ENCODE assay signal across 9 cellular contexts in the genomic region with DNA sequence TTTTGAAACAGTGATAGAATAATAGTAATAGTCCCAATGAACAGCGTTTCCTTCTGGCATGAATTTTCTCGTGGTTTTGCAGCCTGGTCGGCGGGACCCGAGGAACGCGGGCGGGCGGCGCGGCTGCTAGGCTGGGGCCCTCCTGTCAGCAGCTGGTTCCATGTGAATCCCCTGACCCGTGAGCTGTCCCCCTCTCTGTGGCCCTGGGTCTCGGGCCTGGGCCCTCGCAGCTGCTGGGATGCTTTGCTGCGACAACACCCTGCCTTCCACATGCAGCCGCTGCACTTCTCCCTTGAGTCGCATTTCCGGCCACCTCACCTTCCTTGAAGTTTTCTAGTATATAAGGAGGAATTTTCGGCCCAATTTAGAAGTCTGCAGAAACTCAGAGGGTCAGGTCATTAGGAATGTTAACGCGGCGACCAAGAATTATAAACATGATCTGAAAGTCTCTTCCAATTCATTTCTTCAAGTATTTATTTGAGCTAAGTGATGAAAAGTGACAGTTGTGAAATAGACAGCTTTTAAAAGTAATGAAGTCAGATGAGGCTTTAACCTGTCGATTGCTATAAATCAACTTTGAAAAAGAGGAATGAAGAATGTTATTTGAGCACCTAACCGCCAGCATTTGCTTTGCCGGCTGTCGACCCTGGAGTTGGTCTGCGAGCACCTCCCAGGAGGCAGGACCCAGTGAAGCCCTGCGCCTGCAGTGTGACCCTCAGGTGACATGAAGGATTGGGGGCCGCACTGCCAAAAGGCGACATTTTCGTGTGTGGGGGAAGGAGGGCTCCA. TPM values are rescaled to one million over a fixed set of nuclear protein-coding genes. Genes with fewer than 3 reads are reported as not detected.
DNase-seq lines count a peak whose midpoint lies in the region; ATAC-seq and TF ChIP-seq lines count a peak whose summit lies in the region.
"Had no signal": no experiment of that assay in that cellular context is flagged by ENCODE, and none has a peak within 500 bp of the region (broad histone marks: within the 10 kb centered on the region; RNA-seq: fewer than 3 reads in every experiment).

No MANE protein-coding gene starts in this region.

- H3K9me3 ChIP-seq in adipocyte (ENCODE audit: control insufficient read depth, low read length) (no peaks in the 10 kb centered on the region), suprapubic skin (no peaks in the 10 kb centered on the region)

- no peak overlapping the region for H3K27ac Mint-ChIP-seq in activated naive CD4-positive, alpha-beta T cell treated with anti-CD3 and anti-CD28 coated beads for 36 hours
- no peak overlapping the region for H3K27ac Mint-ChIP-seq in activated naive CD4-positive, alpha-beta T cell treated with anti-CD3 and anti-CD28 coated beads, Interleukin-2, amount 50 U/mL, for 72 hours

- ATAC-seq in activated naive CD4-positive, alpha-beta T cell treated with anti-CD3 and anti-CD28 coated beads, Interleukin-2, amount 50 U/mL, for 72 hours, result no peak
- no peak for ATAC-seq in GM19023 (IDR thresholded peaks at IDR 0.05; ENCODE audit: unreplicated experiment)

- H3K9ac ChIP-seq in adipocyte (ENCODE audit: low read length), result peak overlapping the region; percentile 90

- H3K9me3 Mint-ChIP-seq in activated naive CD4-positive, alpha-beta T cell treated with anti-CD3 and anti-CD28 coated beads for 36 hours, result no peaks in the 10 kb centered on the region
- peaks cover 4 to 6% of the 10 kb centered on the region in 2 donors for H3K9me3 Mint-ChIP-seq in activated naive CD4-positive, alpha-beta T cell treated with anti-CD3 and anti-CD28 coated beads, Interleukin-2, amount 50 U/mL, for 72 hours

- H3K27me3 ChIP-seq in adipocyte (replicated peaks; ENCODE audit: control insufficient read depth, insufficient read depth, low read length) (no peaks in the 10 kb centered on the region), suprapubic skin (peaks cover 91% of the 10 kb centered on the region)

- peaks cover 66% of the 10 kb centered on the region for H3K27me3 Mint-ChIP-seq in activated naive CD4-positive, alpha-beta T cell treated with anti-CD3 and anti-CD28 coated beads for 36 hours (ENCODE audit: low read depth)

- DNase-seq in activated naive CD4-positive, alpha-beta T cell treated with anti-CD3 and anti-CD28 coated beads for 36 hours, result no peak
- no peak for DNase-seq in activated naive CD4-positive, alpha-beta T cell treated with anti-CD3 and anti-CD28 coated beads, Interleukin-2, amount 50 U/mL, for 72 hours (ENCODE audit: low spot score in 2 of 2)
- DNase-seq in adipocyte (ENCODE audit: low read depth) (no peak), kidney tubule cell (ENCODE audit: low spot score) (peak; percentile 1), suprapubic skin (ENCODE audit: low spot score in 2 of 2) (peak in 1 of 2 donors; percentile 59), GM19238 (ENCODE audit: insufficient read length, low spot score) (no peak), HuH-7 (ENCODE audit: low spot score) (no peak)
- DNase-seq: NCI-H82 had no signal

- TF ChIP-seq CTCF in suprapubic skin (IDR thresholded peaks at IDR 0.05), result no peak

- intact Hi-C loops in activated naive CD4-positive, alpha-beta T cell treated with anti-CD3 and anti-CD28 coated beads for 36 hours (cut with micrococcal nuclease), result loop anchor here (2.0 to 10.0 kb wide), 3 partner anchors 57 to 1776 kb away; no protein-coding TSS in a partner anchor

- CTCF ChIA-PET in activated naive CD4-positive, alpha-beta T cell treated with anti-CD3 and anti-CD28 coated beads for 36 hours (lab: Charles Lee), result interaction anchor here (0.6 to 1.4 kb wide), 3 partner anchors 16 to 1172 kb away, joined by 3 read pairs; no protein-coding TSS in a partner anchor

- H3K36me3 Mint-ChIP-seq in activated naive CD4-positive, alpha-beta T cell treated with anti-CD3 and anti-CD28 coated beads for 36 hours (ENCODE audit: low read depth), result peaks cover 2% of the 10 kb centered on the region
- peaks cover 14 to 31% of the 10 kb centered on the region in 2 donors for H3K36me3 Mint-ChIP-seq in activated naive CD4-positive, alpha-beta T cell treated with anti-CD3 and anti-CD28 coated beads, Interleukin-2, amount 50 U/mL, for 72 hours

- no peak for TF ChIP-seq POLR2A in suprapubic skin (IDR thresholded peaks at IDR 0.05)

- H3K36me3 ChIP-seq in adipocyte (ENCODE audit: control insufficient read depth, insufficient read depth, low read length, severe bottlenecking) (no peaks in the 10 kb centered on the region), suprapubic skin (no peaks in the 10 kb centered on the region)

- peaks cover 27% of the 10 kb centered on the region for H3K4me1 Mint-ChIP-seq in activated naive CD4-positive, alpha-beta T cell treated with anti-CD3 and anti-CD28 coated beads for 36 hours (ENCODE audit: low read depth)

- peaks cover 32% of the 10 kb centered on the region for H3K4me1 ChIP-seq in adipocyte (ENCODE audit: control insufficient read depth, insufficient read depth, low read length)
- peaks cover 49% of the 10 kb centered on the region for H3K4me1 ChIP-seq in suprapubic skin

- H3K4me3 ChIP-seq in adipocyte (ENCODE audit: low read length) (peak overlapping the region; percentile 83), suprapubic skin (peak overlapping the region; percentile 61)

- TF ChIP-seq EP300 in suprapubic skin (IDR thresholded peaks at IDR 0.05), result no peak

- no peak overlapping the region for H3K27ac ChIP-seq in suprapubic skin

- peak overlapping the region; percentile 63 for H3K4me3 Mint-ChIP-seq in activated naive CD4-positive, alpha-beta T cell treated with anti-CD3 and anti-CD28 coated beads for 36 hours

- WGBS in suprapubic skin, result 66% methylated on average over 31 of the region's 31 CpGs

RNA-seq across cellular contexts. Expression of a gene that starts 27.7 kb away (rescaled TPM):
- total RNA-seq in activated naive CD4-positive, alpha-beta T cell treated with anti-CD3 and anti-CD28 coated beads for 36 hours, result not detected
- total RNA-seq in activated naive CD4-positive, alpha-beta T cell treated with anti-CD3 and anti-CD28 coated beads, Interleukin-2, amount 50 U/mL, for 72 hours, result not detected
- 10 to 100 TPM in 2 of 4 donors, 1 to 10 TPM in 2; 4.0 to 12.7 (median 7.1) TPM for total RNA-seq in suprapubic skin

Comparison
In these comparisons a context has a peak if more than half of its experiments do, and no peak if none do; other contexts are left out.
1. RNA of a gene that starts 27.7 kb away (total RNA-seq): 4.0 to 12.7 TPM in suprapubic skin; not detected in activated naive CD4-positive, alpha-beta T cell treated with anti-CD3 and anti-CD28 coated beads for 36 hours and not detected in activated naive CD4-positive, alpha-beta T cell treated with anti-CD3 and anti-CD28 coated beads, Interleukin-2, amount 50 U/mL, for 72 hours; every median in the first group is over 4 times any median in the second.